Comparison of ENCODE assay signal across 30 cellular contexts in the genomic region with DNA sequence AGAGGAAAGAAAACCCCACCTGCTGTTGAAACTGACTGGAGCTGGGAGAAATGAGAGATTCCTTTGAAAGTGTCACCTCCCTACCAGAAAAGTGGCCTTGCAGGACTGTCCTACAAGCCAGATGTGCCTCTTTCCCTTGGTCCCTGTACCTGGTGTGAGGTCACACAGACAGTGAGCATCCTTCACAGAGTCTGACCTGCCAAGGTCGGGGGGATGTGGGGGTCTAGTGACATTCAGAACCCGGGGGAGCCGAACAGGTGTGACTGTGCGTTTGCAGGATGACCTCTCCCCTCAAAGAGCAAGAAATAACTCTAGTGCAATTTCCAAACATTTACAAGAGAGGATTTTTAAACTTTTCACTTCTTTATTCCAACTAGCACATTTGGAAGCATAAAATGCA.
"Had no signal": no experiment of that assay in that cellular context is flagged by ENCODE, and none has a peak within 500 bp of the region (broad histone marks: within the 10 kb centered on the region; RNA-seq: fewer than 3 reads in every experiment).

No MANE protein-coding gene starts in this region.

- H3K4me1 ChIP-seq: adrenal gland, ascending aorta, body of pancreas, breast epithelium had no signal

- H3K27ac ChIP-seq: adrenal gland, ascending aorta, body of pancreas, brain microvascular endothelial cell, breast epithelium, cardiac muscle cell had no signal

- DNase-seq: activated effector memory CD4-positive, alpha-beta T cell treated with anti-CD3 and anti-CD28 coated beads, Interleukin-2, amount 50 U/mL, for 16 hours; activated effector memory CD4-positive, alpha-beta T cell treated with Interleukin-2 at 50 U/mL for 16 hours; activated gamma-delta T cell; activated gamma-delta T cell treated with Interleukin-2 at 50 U/mL for 16 hours; activated naive CD4-positive, alpha-beta T cell; activated naive CD4-positive, alpha-beta T cell treated with anti-CD3 and anti-CD28 coated beads for 36 hours; activated naive CD4-positive, alpha-beta T cell treated with anti-CD3 and anti-CD28 coated beads, Interleukin-2, amount 10 ng/mL, durations not matched to agents 7 days and 5 days; activated naive CD4-positive, alpha-beta T cell treated with anti-CD3 and anti-CD28 coated beads, Interleukin-2, amount 50 U/mL, for 16 hours; activated naive CD4-positive, alpha-beta T cell treated with Interleukin-2 at 50 U/mL for 16 hours; activated naive CD8-positive, alpha-beta T cell treated with anti-CD3 and anti-CD28 coated beads for 36 hours; activated naive CD8-positive, alpha-beta T cell treated with anti-CD3 and anti-CD28 coated beads, Interleukin-2, amount 10 ng/mL, durations not matched to agents 7 days and 5 days; activated naive CD8-positive, alpha-beta T cell treated with anti-CD3 and anti-CD28 coated beads, Interleukin-2, amount 50 U/mL, for 24 hours; activated T-cell treated with anti-CD3 and anti-CD28 coated beads, Interleukin-2, amount 50 U/mL, for 1 hour; activated T-cell treated with anti-CD3 and anti-CD28 coated beads, Interleukin-2, amount 50 U/mL, for 24 hours; activated T-cell treated with anti-CD3 and anti-CD28 coated beads, Interleukin-2, amount 50 U/mL, for 4 hours; activated T-cell treated with anti-CD3 and anti-CD28 coated beads, Interleukin-2, amount 50 U/mL, for 48 hours; activated T-cell treated with anti-CD3 and anti-CD28 coated beads, Interleukin-2, amount 50 U/mL, for 72 hours; adrenal gland; amniotic stem cell; amygdala; anterior cingulate cortex; body of pancreas; brain microvascular endothelial cell; central memory CD4-positive, alpha-beta T cell; cerebellar nuclear complex had no signal

- H3K27me3 ChIP-seq: adrenal gland, ascending aorta, body of pancreas, brain microvascular endothelial cell, breast epithelium, cardiac muscle cell had no signal

- ATAC-seq: activated naive CD4-positive, alpha-beta T cell treated with anti-CD3 and anti-CD28 coated beads, Interleukin-2, amount 50 U/mL, for 72 hours; activated naive CD8-positive, alpha-beta T cell treated with anti-CD3 and anti-CD28 coated beads, Interleukin-2, amount 50 U/mL, for 24 hours; activated T-cell treated with anti-CD3 and anti-CD28 coated beads, Interleukin-2, amount 50 U/mL, for 4 hours; activated T-cell treated with anti-CD3 and anti-CD28 coated beads, Interleukin-2, amount 50 U/mL, for 72 hours; activated T-helper 17 cell treated with anti-CD3 and anti-CD28 coated beads, Interleukin-2, amount 50 U/mL, for 72 hours; body of pancreas had no signal

- H3K36me3 ChIP-seq: adrenal gland, ascending aorta, brain microvascular endothelial cell, breast epithelium, cardiac muscle cell had no signal

- H3K4me3 ChIP-seq: adrenal gland, ascending aorta, body of pancreas, breast epithelium, cardiac muscle cell had no signal

- H3K9me3 ChIP-seq: adrenal gland, ascending aorta had no signal
